14 cellular contexts compared by ENCODE assay signal in the genomic region with DNA sequence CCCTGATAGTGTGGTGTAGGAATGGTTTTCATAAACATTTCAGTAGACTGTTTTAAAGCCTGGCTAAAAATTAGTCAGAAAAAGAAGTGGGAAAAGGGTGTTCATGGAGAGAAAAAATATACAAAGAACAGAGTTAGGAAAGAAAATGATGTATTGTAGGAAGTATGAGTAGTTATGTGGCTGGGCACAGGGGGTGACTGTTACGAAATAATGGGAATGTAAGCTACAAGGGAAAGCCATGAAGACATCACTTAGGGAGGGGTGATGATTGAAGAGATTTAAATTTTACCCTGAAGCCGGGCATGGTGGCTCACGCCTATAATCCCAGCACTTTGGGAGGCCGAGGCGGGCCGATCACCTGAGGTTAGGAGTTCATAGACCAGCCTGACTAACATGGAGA. TPM values are rescaled to one million over a fixed set of nuclear protein-coding genes. Genes with fewer than 3 reads are reported as not detected.
DNase-seq lines count a peak whose midpoint lies in the region; ATAC-seq and TF ChIP-seq lines count a peak whose summit lies in the region.
"Had no signal": no experiment of that assay in that cellular context is flagged by ENCODE, and none has a peak within 500 bp of the region (broad histone marks: within the 10 kb centered on the region; RNA-seq: fewer than 3 reads in every experiment).

No MANE protein-coding gene starts in this region.

- intact Hi-C loops in natural killer cell (cut with micrococcal nuclease), result no loop called here

- ATAC-seq in natural killer cell, result no peak
- no peak for ATAC-seq in natural killer cell treated with Interleukin-12 subunit alpha and Interleukin-12 subunit beta and Interleukin-15 and Interleukin-18, amount 100 ng/mL, for 72 hours
- peak; percentile 45 for ATAC-seq in foreskin keratinocyte
- ATAC-seq: lower lobe of right lung had no signal

- H3K36me3 ChIP-seq in suprapubic skin, result peaks cover 50% of the 10 kb centered on the region
- H3K36me3 ChIP-seq: ovary had no signal

- DNase-seq in natural killer cell, result no peak
- no peak for DNase-seq in natural killer cell treated with Interleukin-12 subunit alpha and Interleukin-12 subunit beta and Interleukin-15 and Interleukin-18, amount 100 ng/mL, for 72 hours (ENCODE audit: low spot score)
- DNase-seq in amniotic epithelial cell (ENCODE audit: low read depth), result peak; percentile 91
- DNase-seq in foreskin keratinocyte, result peak; percentile 46 to 70
- DNase-seq in suprapubic skin (ENCODE audit: low spot score in 2 of 2), result no peak
- no peak for DNase-seq in pons (ENCODE audit: low spot score)
- no peak for DNase-seq in NCI-H82 treated with DMSO at 0.1 percent for 48 hours (lab: John Stamatoyannopoulos, UW; ENCODE audit: unreplicated experiment)
- no peak for DNase-seq in D341Med (ENCODE audit: low spot score)
- DNase-seq: activated naive CD4-positive, alpha-beta T cell treated with Interleukin-2 at 50 U/mL for 16 hours; lower lobe of right lung; ovary; spleen had no signal

- H3K4me1 Mint-ChIP-seq in natural killer cell, result no peaks in the 10 kb centered on the region
- H3K4me1 Mint-ChIP-seq in natural killer cell treated with Interleukin-12 subunit alpha and Interleukin-12 subunit beta and Interleukin-15 and Interleukin-18, amount 100 ng/mL, for 72 hours (ENCODE audit: low read depth in 2 of 2), result peaks cover 3 to 5% of the 10 kb centered on the region in 2 donors

- no peaks in the 10 kb centered on the region for H3K9me3 ChIP-seq in suprapubic skin
- H3K9me3 ChIP-seq: lower lobe of right lung, ovary, spleen had no signal

- TF ChIP-seq CTCF in natural killer cell (IDR thresholded peaks at IDR 0.05), result no peak
- TF ChIP-seq CTCF in foreskin keratinocyte (conservative IDR thresholded peaks at IDR 0.05), result no peak
- TF ChIP-seq CTCF in suprapubic skin (IDR thresholded peaks at IDR 0.05), result no peak

- peak overlapping the region; percentile 5 to 7 for H3K27ac Mint-ChIP-seq in natural killer cell
- H3K27ac Mint-ChIP-seq in natural killer cell treated with Interleukin-12 subunit alpha and Interleukin-12 subunit beta and Interleukin-15 and Interleukin-18, amount 100 ng/mL, for 72 hours, result no peak overlapping the region

- 72% methylated on average over 6 of the region's 6 CpGs for WGBS in suprapubic skin

- H3K9me3 Mint-ChIP-seq in natural killer cell, result no peaks in the 10 kb centered on the region
- no peaks in the 10 kb centered on the region for H3K9me3 Mint-ChIP-seq in natural killer cell treated with Interleukin-12 subunit alpha and Interleukin-12 subunit beta and Interleukin-15 and Interleukin-18, amount 100 ng/mL, for 72 hours

- H3K36me3 Mint-ChIP-seq in natural killer cell, result peaks cover 18% of the 10 kb centered on the region
- peaks cover 14% of the 10 kb centered on the region for H3K36me3 Mint-ChIP-seq in natural killer cell treated with Interleukin-12 subunit alpha and Interleukin-12 subunit beta and Interleukin-15 and Interleukin-18, amount 100 ng/mL, for 72 hours

- TF ChIP-seq POLR2A in suprapubic skin (IDR thresholded peaks at IDR 0.05), result no peak

- no peaks in the 10 kb centered on the region for H3K27me3 Mint-ChIP-seq in natural killer cell (ENCODE audit: low read depth in 2 of 2)
- H3K27me3 Mint-ChIP-seq in natural killer cell treated with Interleukin-12 subunit alpha and Interleukin-12 subunit beta and Interleukin-15 and Interleukin-18, amount 100 ng/mL, for 72 hours, result no peaks in the 10 kb centered on the region

- H3K27me3 ChIP-seq in foreskin keratinocyte (no peaks in the 10 kb centered on the region), suprapubic skin (no peaks in the 10 kb centered on the region)
- H3K27me3 ChIP-seq: ovary, spleen had no signal

- peaks cover 24% of the 10 kb centered on the region for H3K4me1 ChIP-seq in foreskin keratinocyte
- H3K4me1 ChIP-seq in suprapubic skin, result peaks cover 3% of the 10 kb centered on the region
- H3K4me1 ChIP-seq: lower lobe of right lung, spleen had no signal

- no peak overlapping the region for H3K27ac ChIP-seq in foreskin keratinocyte
- H3K27ac ChIP-seq in suprapubic skin, result peak overlapping the region; percentile 20
- H3K27ac ChIP-seq: lower lobe of right lung, ovary, SK-N-MC, spleen, VCaP had no signal

- no peak overlapping the region for H3K4me3 Mint-ChIP-seq in natural killer cell
- H3K4me3 Mint-ChIP-seq in natural killer cell treated with Interleukin-12 subunit alpha and Interleukin-12 subunit beta and Interleukin-15 and Interleukin-18, amount 100 ng/mL, for 72 hours, result no peak overlapping the region

- H3K4me3 ChIP-seq in suprapubic skin, result no peak overlapping the region
- H3K4me3 ChIP-seq: lower lobe of right lung, ovary, SK-N-MC, spleen had no signal

- no peak for TF ChIP-seq EP300 in suprapubic skin (IDR thresholded peaks at IDR 0.05)

RNA-seq across cellular contexts. Expression of a gene that starts 55.3 kb away (rescaled TPM):
- 100 to 1,000 TPM; 112 to 136 (median 125) TPM for total RNA-seq in natural killer cell
- 100 to 1,000 TPM in 1 of 2 donors, 10 to 100 TPM in 1; 82.1 to 118 TPM for total RNA-seq in natural killer cell treated with Interleukin-12 subunit alpha and Interleukin-12 subunit beta and Interleukin-15 and Interleukin-18, amount 100 ng/mL, for 72 hours
- 103 and 147 TPM in 2 replicates for total RNA-seq in foreskin keratinocyte
- 71.8 and 114 TPM in 2 replicates for polyA plus RNA-seq in foreskin keratinocyte
- total RNA-seq in suprapubic skin, result 10 to 100 TPM; 64.4 to 87.1 (median 75.6) TPM

RNA-seq across cellular contexts. Expression of a gene that starts 55.8 kb away (rescaled TPM):
- total RNA-seq in natural killer cell, result 10 to 100 TPM; 61.8 to 87.7 (median 74.4) TPM
- total RNA-seq in natural killer cell treated with Interleukin-12 subunit alpha and Interleukin-12 subunit beta and Interleukin-15 and Interleukin-18, amount 100 ng/mL, for 72 hours, result 10 to 100 TPM; 54.1 to 64.7 TPM
- total RNA-seq in foreskin keratinocyte, result 22.0 and 25.1 TPM in 2 replicates
- 24.5 and 28.4 TPM in 2 replicates for polyA plus RNA-seq in foreskin keratinocyte
- 10 to 100 TPM; 29.2 to 81.7 (median 34.8) TPM for total RNA-seq in suprapubic skin

Comparison
In these comparisons a context has a peak if more than half of its experiments do, and no peak if none do; other contexts are left out.
1. H3K27ac Mint-ChIP-seq: peak in natural killer cell (2 of 2); none in natural killer cell treated with Interleukin-12 subunit alpha and Interleukin-12 subunit beta and Interleukin-15 and Interleukin-18, amount 100 ng/mL, for 72 hours (0 of 2).
2. DNase-seq: peak in amniotic epithelial cell (single experiment) and foreskin keratinocyte (2 of 2); none in natural killer cell (single experiment), natural killer cell treated with Interleukin-12 subunit alpha and Interleukin-12 subunit beta and Interleukin-15 and Interleukin-18, amount 100 ng/mL, for 72 hours (single experiment), suprapubic skin (0 of 2), pons (single experiment), NCI-H82 treated with DMSO at 0.1 percent for 48 hours (single experiment) and D341Med (single experiment).